In the genomic region with DNA sequence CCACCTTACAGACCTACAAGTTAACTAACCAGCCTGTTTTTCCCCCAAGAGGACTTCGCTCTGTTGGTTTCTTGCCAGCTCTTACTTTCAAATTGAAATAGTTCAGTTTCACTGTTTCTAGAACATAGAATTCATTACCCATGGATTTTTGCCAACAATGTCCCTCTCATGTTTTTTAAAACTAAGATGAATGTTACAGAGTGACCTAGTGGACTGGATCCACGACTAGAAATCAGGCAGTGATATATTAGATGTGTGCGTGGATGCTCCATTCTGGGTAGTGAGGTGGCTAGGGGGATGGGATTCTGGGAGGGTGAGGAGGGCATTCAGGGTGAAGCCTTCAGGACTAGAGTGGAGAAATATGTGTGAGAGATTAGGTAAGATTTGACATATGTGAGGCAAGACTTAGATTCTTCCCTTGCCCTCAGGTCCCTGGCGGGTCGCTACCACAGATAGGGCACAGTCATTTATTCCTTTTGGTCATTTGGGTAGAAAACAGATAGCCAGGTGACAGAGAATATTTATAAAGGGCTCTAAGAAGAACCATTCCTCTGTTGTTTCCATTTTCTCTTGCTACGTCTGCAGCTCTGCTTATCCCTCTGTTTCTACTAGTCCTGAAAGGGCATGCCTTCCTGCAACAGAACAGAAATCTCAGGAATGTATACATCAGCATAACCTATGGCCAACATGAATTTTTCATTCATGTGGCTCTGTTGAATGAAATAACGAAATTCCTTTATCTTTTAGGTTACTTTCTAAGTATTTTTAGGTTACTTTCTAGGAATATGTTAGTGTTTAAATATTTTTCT, we compare ENCODE assay signal across 1 cellular context.
TF ChIP-seq lines count a peak whose summit lies in the region.

No MANE protein-coding gene starts in this region.

TF ChIP-seq in GM23338, 12 proteins besides CTCF, POLR2A, EP300 and RAD21 (continued from another document):
- TF ChIP-seq ZNF462 (CRISPR knock-in tag; IDR thresholded peaks at IDR 0.05) (no peak), STAT1 (IDR thresholded peaks at IDR 0.05; ENCODE audit: unreplicated experiment) (no peak), ZNF114 (CRISPR knock-in tag; IDR thresholded peaks at IDR 0.05) (no peak), NANOG (IDR thresholded peaks at IDR 0.05; ENCODE audit: borderline replicate concordance) (no peak), CREB1 (CRISPR knock-in tag; IDR thresholded peaks at IDR 0.05; ENCODE audit: low read depth) (no peak), REST (IDR thresholded peaks at IDR 0.05; ENCODE audit: unreplicated experiment) (no peak), ZNF331 (CRISPR knock-in tag; IDR thresholded peaks at IDR 0.05; ENCODE audit: low read depth) (no peak), JUNB (IDR thresholded peaks at IDR 0.05; ENCODE audit: unreplicated experiment) (no peak)
- TF ChIP-seq, protein P1, sequence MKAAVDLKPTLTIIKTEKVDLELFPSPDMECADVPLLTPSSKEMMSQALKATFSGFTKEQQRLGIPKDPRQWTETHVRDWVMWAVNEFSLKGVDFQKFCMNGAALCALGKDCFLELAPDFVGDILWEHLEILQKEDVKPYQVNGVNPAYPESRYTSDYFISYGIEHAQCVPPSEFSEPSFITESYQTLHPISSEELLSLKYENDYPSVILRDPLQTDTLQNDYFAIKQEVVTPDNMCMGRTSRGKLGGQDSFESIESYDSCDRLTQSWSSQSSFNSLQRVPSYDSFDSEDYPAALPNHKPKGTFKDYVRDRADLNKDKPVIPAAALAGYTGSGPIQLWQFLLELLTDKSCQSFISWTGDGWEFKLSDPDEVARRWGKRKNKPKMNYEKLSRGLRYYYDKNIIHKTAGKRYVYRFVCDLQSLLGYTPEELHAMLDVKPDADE (IDR thresholded peaks at IDR 0.05) = no peak
TF ChIP-seq in GM23338: peak in this region for 0.
